Comparison of ENCODE assay signal across 1 cellular context in genomic region chr19:10503002-10503789, GRCh38.
TF ChIP-seq lines count a peak whose summit lies in the region.

TSS of gene KEAP1 (minus strand) at chr19:10503356. CDS start at chr19:10500033, 3,323 bp downstream.

TF ChIP-seq in K562, 482 proteins besides CTCF, POLR2A, EP300 and RAD21 (continued from another document and continues in another):
- TF ChIP-seq MLLT1 (IDR thresholded peaks at IDR 0.05) (peak in 1 of 2 experiments; percentile 68; a peak in 2 of 4 replicates), E2F3 (CRISPR knock-in tag; IDR thresholded peaks at IDR 0.05) (peak; percentile 97), TAF9B (IDR thresholded peaks at IDR 0.05; ENCODE audit: partially characterized antibody) (peak; percentile 7), MAZ (CRISPR knock-in tag; conservative IDR thresholded peaks at IDR 0.05 in 1 of 2, IDR thresholded peaks at IDR 0.05 in 1 of 2) (0 out of 4 replicates have a peak, but pooled peaks of 1 of the 2 experiments have one; percentile 3), MNT (conservative IDR thresholded peaks at IDR 0.05) (peak; percentile 37 to 71; a peak in 2 of 4 replicates), ARID1B (IDR thresholded peaks at IDR 0.05) (peak; percentile 35; the same call in 1 of the 2 replicates), ZNF583 (CRISPR knock-in tag; IDR thresholded peaks at IDR 0.05) (no peak), EGR1 (conservative IDR thresholded peaks at IDR 0.05) (0 out of 2 replicates have a peak, but pooled peaks have one; percentile 2), BDP1 (IDR thresholded peaks at IDR 0.05; ENCODE audit: insufficient read depth, insufficient read length) (no peak), ZNF274 (IDR thresholded peaks at IDR 0.05; ENCODE audit: borderline replicate concordance, low read depth, low read length) (no peak), TCFL5 (CRISPR knock-in tag; conservative IDR thresholded peaks at IDR 0.05) (no peak), THAP7 (CRISPR knock-in tag; IDR thresholded peaks at IDR 0.05) (no peak), ZNF780A (CRISPR knock-in tag; IDR thresholded peaks at IDR 0.05) (no peak), GATAD2B (IDR thresholded peaks at IDR 0.05; ENCODE audit: borderline replicate concordance) (0 out of 2 replicates have a peak, but pooled peaks have one; percentile 6), ZNF57 (CRISPR knock-in tag; IDR thresholded peaks at IDR 0.05) (no peak), EP400 (IDR thresholded peaks at IDR 0.05) (peak; percentile 87; the same call in 1 of the 2 replicates), ELF1 (tag; IDR thresholded peaks at IDR 0.05) (peak; percentile 67; the same call in 1 of the 2 replicates), ZC3H4 (CRISPR knock-in tag; IDR thresholded peaks at IDR 0.05; ENCODE audit: borderline replicate concordance) (peak; percentile 82), ZNF584 (CRISPR knock-in tag; IDR thresholded peaks at IDR 0.05; ENCODE audit: low read depth) (0 out of 2 replicates have a peak, but pooled peaks have one; percentile 16), SMARCB1 (IDR thresholded peaks at IDR 0.05; ENCODE audit: insufficient read length, low read depth) (no peak), REST (CRISPR knock-in tag; IDR thresholded peaks at IDR 0.05; ENCODE audit: low read depth) (no peak), TFAP4 (CRISPR knock-in tag; IDR thresholded peaks at IDR 0.05; ENCODE audit: borderline replicate concordance) (peak; percentile 61), POLR2AphosphoS5 (IDR thresholded peaks at IDR 0.05; ENCODE audit: control insufficient read depth, insufficient read depth, low read depth, low read length) (0 out of 2 replicates have a peak, but pooled peaks have one; percentile 24), ZNF232 (CRISPR knock-in tag; IDR thresholded peaks at IDR 0.05) (peak; percentile 83), POLR2B (IDR thresholded peaks at IDR 0.05; ENCODE audit: low read depth, partially characterized antibody) (peak; percentile 20), FOSL1 (tag; conservative IDR thresholded peaks at IDR 0.05) (peak; percentile 61), ZNF592 (IDR thresholded peaks at IDR 0.05) (peak; percentile 93), GTF2A2 (tag; IDR thresholded peaks at IDR 0.05) (peak; percentile 35; the same call in 1 of the 2 replicates), TEAD1 (CRISPR knock-in tag; IDR thresholded peaks at IDR 0.05) (no peak), HDAC3 (IDR thresholded peaks at IDR 0.05; ENCODE audit: borderline replicate concordance, partially characterized antibody) (no peak)
- TF ChIP-seq, protein P1, sequence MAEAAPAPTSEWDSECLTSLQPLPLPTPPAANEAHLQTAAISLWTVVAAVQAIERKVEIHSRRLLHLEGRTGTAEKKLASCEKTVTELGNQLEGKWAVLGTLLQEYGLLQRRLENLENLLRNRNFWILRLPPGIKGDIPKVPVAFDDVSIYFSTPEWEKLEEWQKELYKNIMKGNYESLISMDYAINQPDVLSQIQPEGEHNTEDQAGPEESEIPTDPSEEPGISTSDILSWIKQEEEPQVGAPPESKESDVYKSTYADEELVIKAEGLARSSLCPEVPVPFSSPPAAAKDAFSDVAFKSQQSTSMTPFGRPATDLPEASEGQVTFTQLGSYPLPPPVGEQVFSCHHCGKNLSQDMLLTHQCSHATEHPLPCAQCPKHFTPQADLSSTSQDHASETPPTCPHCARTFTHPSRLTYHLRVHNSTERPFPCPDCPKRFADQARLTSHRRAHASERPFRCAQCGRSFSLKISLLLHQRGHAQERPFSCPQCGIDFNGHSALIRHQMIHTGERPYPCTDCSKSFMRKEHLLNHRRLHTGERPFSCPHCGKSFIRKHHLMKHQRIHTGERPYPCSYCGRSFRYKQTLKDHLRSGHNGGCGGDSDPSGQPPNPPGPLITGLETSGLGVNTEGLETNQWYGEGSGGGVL (CRISPR knock-in tag; IDR thresholded peaks at IDR 0.05), result no peak
- TF ChIP-seq, protein P2, sequence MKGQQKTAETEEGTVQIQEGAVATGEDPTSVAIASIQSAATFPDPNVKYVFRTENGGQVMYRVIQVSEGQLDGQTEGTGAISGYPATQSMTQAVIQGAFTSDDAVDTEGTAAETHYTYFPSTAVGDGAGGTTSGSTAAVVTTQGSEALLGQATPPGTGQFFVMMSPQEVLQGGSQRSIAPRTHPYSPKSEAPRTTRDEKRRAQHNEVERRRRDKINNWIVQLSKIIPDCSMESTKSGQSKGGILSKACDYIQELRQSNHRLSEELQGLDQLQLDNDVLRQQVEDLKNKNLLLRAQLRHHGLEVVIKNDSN (CRISPR knock-in tag; IDR thresholded peaks at IDR 0.05), result no peak
- TF ChIP-seq, protein P3, sequence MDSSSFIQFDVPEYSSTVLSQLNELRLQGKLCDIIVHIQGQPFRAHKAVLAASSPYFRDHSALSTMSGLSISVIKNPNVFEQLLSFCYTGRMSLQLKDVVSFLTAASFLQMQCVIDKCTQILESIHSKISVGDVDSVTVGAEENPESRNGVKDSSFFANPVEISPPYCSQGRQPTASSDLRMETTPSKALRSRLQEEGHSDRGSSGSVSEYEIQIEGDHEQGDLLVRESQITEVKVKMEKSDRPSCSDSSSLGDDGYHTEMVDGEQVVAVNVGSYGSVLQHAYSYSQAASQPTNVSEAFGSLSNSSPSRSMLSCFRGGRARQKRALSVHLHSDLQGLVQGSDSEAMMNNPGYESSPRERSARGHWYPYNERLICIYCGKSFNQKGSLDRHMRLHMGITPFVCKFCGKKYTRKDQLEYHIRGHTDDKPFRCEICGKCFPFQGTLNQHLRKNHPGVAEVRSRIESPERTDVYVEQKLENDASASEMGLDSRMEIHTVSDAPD (CRISPR knock-in tag; IDR thresholded peaks at IDR 0.05), result no peak
- TF ChIP-seq, protein P4, sequence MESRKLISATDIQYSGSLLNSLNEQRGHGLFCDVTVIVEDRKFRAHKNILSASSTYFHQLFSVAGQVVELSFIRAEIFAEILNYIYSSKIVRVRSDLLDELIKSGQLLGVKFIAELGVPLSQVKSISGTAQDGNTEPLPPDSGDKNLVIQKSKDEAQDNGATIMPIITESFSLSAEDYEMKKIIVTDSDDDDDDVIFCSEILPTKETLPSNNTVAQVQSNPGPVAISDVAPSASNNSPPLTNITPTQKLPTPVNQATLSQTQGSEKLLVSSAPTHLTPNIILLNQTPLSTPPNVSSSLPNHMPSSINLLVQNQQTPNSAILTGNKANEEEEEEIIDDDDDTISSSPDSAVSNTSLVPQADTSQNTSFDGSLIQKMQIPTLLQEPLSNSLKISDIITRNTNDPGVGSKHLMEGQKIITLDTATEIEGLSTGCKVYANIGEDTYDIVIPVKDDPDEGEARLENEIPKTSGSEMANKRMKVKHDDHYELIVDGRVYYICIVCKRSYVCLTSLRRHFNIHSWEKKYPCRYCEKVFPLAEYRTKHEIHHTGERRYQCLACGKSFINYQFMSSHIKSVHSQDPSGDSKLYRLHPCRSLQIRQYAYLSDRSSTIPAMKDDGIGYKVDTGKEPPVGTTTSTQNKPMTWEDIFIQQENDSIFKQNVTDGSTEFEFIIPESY (CRISPR knock-in tag; IDR thresholded peaks at IDR 0.05), result peak; percentile 72
- TF ChIP-seq, protein P5, sequence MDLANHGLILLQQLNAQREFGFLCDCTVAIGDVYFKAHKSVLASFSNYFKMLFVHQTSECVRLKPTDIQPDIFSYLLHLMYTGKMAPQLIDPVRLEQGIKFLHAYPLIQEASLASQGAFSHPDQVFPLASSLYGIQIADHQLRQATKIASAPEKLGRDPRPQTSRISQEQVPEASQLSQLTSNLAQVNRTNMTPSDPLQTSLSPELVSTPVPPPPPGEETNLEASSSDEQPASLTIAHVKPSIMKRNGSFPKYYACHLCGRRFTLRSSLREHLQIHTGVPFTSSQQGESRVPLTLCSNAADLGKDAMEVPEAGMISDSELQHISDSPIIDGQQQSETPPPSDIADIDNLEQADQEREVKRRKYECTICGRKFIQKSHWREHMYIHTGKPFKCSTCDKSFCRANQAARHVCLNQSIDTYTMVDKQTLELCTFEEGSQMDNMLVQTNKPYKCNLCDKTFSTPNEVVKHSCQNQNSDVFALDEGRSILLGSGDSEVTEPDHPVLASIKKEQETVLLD (IDR thresholded peaks at IDR 0.05), result no peak
